Comparison of ENCODE assay signal across 1 cellular context in the genomic region with DNA sequence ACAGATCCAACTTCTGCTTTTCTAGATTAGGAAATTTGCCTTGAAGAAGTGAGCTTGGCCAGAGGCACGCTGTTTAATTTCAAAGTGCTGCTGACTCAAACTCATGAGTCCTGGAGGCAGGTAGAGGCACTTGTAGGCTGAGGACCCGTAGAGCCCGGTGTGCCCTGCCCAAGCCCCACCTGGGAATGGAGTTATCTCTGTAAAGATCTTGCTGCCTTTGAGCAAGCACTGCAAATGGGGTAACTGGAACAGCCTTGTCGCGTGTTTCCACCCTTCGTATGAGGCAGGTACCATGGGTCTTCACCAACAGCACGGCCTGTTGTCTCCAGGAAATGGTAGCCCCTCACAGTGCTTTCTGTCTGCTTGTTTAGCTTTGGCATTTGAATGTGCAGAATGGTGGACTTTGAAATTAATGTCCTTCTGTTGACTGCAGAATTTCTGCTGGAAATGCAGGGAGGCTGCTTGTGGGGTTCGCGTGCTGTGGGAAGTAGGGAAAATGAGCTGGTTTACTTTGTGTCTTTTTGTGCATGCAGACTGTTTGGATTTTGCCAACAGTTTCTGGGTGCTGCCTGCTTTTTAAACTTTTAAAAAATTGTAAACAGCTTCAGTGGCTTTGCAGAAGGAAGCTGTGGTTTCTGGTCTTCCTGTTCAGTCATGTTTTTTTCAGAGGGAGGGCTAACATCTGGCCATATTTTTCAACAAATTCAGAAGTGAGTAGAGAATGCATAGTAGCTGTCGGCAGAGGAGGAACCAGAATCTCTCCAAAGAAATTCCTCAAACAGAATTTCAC.
TF ChIP-seq lines count a peak whose summit lies in the region.

No MANE protein-coding gene starts in this region.

TF ChIP-seq in GM12878, 131 proteins besides CTCF, POLR2A, EP300 and RAD21 (continued from another document):
- TF ChIP-seq, protein P1, sequence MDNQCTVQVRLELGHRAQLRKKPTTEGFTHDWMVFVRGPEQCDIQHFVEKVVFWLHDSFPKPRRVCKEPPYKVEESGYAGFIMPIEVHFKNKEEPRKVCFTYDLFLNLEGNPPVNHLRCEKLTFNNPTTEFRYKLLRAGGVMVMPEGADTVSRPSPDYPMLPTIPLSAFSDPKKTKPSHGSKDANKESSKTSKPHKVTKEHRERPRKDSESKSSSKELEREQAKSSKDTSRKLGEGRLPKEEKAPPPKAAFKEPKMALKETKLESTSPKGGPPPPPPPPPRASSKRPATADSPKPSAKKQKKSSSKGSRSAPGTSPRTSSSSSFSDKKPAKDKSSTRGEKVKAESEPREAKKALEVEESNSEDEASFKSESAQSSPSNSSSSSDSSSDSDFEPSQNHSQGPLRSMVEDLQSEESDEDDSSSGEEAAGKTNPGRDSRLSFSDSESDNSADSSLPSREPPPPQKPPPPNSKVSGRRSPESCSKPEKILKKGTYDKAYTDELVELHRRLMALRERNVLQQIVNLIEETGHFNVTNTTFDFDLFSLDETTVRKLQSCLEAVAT (IDR thresholded peaks at IDR 0.05) = 0 out of 2 replicates have a peak, but pooled peaks have one; percentile 8
- TF ChIP-seq RUNX3 (IDR thresholded peaks at IDR 0.05; ENCODE audit: low read length) (peak; percentile 98), BACH1 (IDR thresholded peaks at IDR 0.05; ENCODE audit: borderline replicate concordance) (no peak), CHD4 (IDR thresholded peaks at IDR 0.05) (no peak), POLR2AphosphoS5 (IDR thresholded peaks at IDR 0.05; ENCODE audit: low read length) (0 out of 2 replicates have a peak, but pooled peaks have one; percentile 51), NR2F1 (conservative IDR thresholded peaks at IDR 0.05) (no peak), KLF5 (IDR thresholded peaks at IDR 0.05; ENCODE audit: partially characterized antibody) (no peak), ATF7 (IDR thresholded peaks at IDR 0.05; ENCODE audit: low read depth) (peak; percentile 20; the same call in 1 of the 2 replicates), NR2C2 (IDR thresholded peaks at IDR 0.05; ENCODE audit: borderline replicate concordance, control insufficient read depth, insufficient read length, low read depth) (no peak), CREB1 (IDR thresholded peaks at IDR 0.05; ENCODE audit: low read depth) (peak; percentile 31; the same call in 1 of the 2 replicates), ETV6 (conservative IDR thresholded peaks at IDR 0.05 in 1 of 2, IDR thresholded peaks at IDR 0.05 in 1 of 2; ENCODE audit: borderline replicate concordance in 1 of 2, low read depth in 1 of 2) (peak in 1 of 2 experiments; percentile 88; a peak in 2 of 4 replicates), TAF1 (IDR thresholded peaks at IDR 0.05; ENCODE audit: borderline replicate concordance, low read depth, low read length) (peak; percentile 56; the same call in 1 of the 2 replicates), CREM (IDR thresholded peaks at IDR 0.05; ENCODE audit: low read depth) (peak; percentile 24; the same call in 1 of the 2 replicates), ATF2 (IDR thresholded peaks at IDR 0.05; ENCODE audit: low read length) (peak; percentile 67; the same call in 1 of the 2 replicates), IKZF2 (IDR thresholded peaks at IDR 0.05) (peak; percentile 48 to 52; a peak in 3 of 4 replicates), PML (IDR thresholded peaks at IDR 0.05; ENCODE audit: low read length) (0 out of 2 replicates have a peak, but pooled peaks have one; percentile 42), SIX5 (IDR thresholded peaks at IDR 0.05; ENCODE audit: low read depth, low read length, severe bottlenecking) (no peak), STAT3 (IDR thresholded peaks at IDR 0.05; ENCODE audit: low read depth, low read length) (no peak), CBFB (IDR thresholded peaks at IDR 0.05; ENCODE audit: low read depth) (peak; percentile 70; the same call in 1 of the 2 replicates), SMC3 (IDR thresholded peaks at IDR 0.05; ENCODE audit: borderline replicate concordance, low read length) (no peak), MEF2A (IDR thresholded peaks at IDR 0.05; ENCODE audit: insufficient read depth, low read depth, low read length) (0 out of 2 replicates have a peak, but pooled peaks have one; percentile 24), GABPA (IDR thresholded peaks at IDR 0.05; ENCODE audit: low read depth) (peak; percentile 41; the same call in 1 of the 2 replicates), CBX5 (IDR thresholded peaks at IDR 0.05; ENCODE audit: low read depth) (peak; percentile 75; the same call in 1 of the 2 replicates), SPI1 (IDR thresholded peaks at IDR 0.05; ENCODE audit: borderline replicate concordance, insufficient read depth, low read depth, low read length) (peak; percentile 77), POU2F2 (IDR thresholded peaks at IDR 0.05; ENCODE audit: borderline replicate concordance, low read depth, low read length) (no peak), TCF12 (IDR thresholded peaks at IDR 0.05; ENCODE audit: low read depth, low read length) (0 out of 2 replicates have a peak, but pooled peaks have one; percentile 24), BHLHE40 (IDR thresholded peaks at IDR 0.05; ENCODE audit: borderline replicate concordance in 1 of 2, low read depth in 2 of 2, low read length in 1 of 2) (peak in 1 of 2 experiments; percentile 58; a peak in 1 of 4 replicates), IKZF1 (conservative IDR thresholded peaks at IDR 0.05) (0 out of 2 replicates have a peak, but pooled peaks have one; percentile 31), NFIC (IDR thresholded peaks at IDR 0.05; ENCODE audit: low read depth, low read length) (peak; percentile 84), ZNF384 (IDR thresholded peaks at IDR 0.05; ENCODE audit: borderline replicate concordance, low read depth, low read length) (peak; percentile 66; the same call in 1 of the 2 replicates)
- TF ChIP-seq, protein P2, sequence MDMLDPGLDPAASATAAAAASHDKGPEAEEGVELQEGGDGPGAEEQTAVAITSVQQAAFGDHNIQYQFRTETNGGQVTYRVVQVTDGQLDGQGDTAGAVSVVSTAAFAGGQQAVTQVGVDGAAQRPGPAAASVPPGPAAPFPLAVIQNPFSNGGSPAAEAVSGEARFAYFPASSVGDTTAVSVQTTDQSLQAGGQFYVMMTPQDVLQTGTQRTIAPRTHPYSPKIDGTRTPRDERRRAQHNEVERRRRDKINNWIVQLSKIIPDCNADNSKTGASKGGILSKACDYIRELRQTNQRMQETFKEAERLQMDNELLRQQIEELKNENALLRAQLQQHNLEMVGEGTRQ (IDR thresholded peaks at IDR 0.05; ENCODE audit: borderline replicate concordance, low read depth, low read length) = no peak
- TF ChIP-seq, protein P3, sequence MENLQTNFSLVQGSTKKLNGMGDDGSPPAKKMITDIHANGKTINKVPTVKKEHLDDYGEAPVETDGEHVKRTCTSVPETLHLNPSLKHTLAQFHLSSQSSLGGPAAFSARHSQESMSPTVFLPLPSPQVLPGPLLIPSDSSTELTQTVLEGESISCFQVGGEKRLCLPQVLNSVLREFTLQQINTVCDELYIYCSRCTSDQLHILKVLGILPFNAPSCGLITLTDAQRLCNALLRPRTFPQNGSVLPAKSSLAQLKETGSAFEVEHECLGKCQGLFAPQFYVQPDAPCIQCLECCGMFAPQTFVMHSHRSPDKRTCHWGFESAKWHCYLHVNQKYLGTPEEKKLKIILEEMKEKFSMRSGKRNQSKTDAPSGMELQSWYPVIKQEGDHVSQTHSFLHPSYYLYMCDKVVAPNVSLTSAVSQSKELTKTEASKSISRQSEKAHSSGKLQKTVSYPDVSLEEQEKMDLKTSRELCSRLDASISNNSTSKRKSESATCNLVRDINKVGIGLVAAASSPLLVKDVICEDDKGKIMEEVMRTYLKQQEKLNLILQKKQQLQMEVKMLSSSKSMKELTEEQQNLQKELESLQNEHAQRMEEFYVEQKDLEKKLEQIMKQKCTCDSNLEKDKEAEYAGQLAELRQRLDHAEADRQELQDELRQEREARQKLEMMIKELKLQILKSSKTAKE (IDR thresholded peaks at IDR 0.05; ENCODE audit: low read depth, poor library complexity, severe bottlenecking) = peak; percentile 42
- TF ChIP-seq, protein P4, sequence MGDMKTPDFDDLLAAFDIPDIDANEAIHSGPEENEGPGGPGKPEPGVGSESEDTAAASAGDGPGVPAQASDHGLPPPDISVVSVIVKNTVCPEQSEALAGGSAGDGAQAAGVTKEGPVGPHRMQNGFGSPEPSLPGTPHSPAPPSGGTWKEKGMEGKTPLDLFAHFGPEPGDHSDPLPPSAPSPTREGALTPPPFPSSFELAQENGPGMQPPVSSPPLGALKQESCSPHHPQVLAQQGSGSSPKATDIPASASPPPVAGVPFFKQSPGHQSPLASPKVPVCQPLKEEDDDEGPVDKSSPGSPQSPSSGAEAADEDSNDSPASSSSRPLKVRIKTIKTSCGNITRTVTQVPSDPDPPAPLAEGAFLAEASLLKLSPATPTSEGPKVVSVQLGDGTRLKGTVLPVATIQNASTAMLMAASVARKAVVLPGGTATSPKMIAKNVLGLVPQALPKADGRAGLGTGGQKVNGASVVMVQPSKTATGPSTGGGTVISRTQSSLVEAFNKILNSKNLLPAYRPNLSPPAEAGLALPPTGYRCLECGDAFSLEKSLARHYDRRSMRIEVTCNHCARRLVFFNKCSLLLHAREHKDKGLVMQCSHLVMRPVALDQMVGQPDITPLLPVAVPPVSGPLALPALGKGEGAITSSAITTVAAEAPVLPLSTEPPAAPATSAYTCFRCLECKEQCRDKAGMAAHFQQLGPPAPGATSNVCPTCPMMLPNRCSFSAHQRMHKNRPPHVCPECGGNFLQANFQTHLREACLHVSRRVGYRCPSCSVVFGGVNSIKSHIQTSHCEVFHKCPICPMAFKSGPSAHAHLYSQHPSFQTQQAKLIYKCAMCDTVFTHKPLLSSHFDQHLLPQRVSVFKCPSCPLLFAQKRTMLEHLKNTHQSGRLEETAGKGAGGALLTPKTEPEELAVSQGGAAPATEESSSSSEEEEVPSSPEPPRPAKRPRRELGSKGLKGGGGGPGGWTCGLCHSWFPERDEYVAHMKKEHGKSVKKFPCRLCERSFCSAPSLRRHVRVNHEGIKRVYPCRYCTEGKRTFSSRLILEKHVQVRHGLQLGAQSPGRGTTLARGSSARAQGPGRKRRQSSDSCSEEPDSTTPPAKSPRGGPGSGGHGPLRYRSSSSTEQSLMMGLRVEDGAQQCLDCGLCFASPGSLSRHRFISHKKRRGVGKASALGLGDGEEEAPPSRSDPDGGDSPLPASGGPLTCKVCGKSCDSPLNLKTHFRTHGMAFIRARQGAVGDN (IDR thresholded peaks at IDR 0.05) = peak; percentile 71
